Comparison of ENCODE assay signal across 26 cellular contexts in genomic region chr13:86087241-86087640, GRCh38.
"Had no signal": no experiment of that assay in that cellular context is flagged by ENCODE, and none has a peak within 500 bp of the region (broad histone marks: within the 10 kb centered on the region; RNA-seq: fewer than 3 reads in every experiment).

No MANE protein-coding gene starts in this region.

- H3K4me1 Mint-ChIP-seq: nephron, T-cell had no signal

- H3K4me1 ChIP-seq: esophagus squamous epithelium, tibial artery had no signal

- H3K27ac Mint-ChIP-seq: activated CD8-positive, alpha-beta T cell treated with anti-CD3 and anti-CD28 coated beads for 36 hours; activated naive CD4-positive, alpha-beta T cell treated with anti-CD3 and anti-CD28 coated beads for 36 hours; activated T-helper 2 cell treated with anti-CD3 and anti-CD28 coated beads, Interferon-gamma antibody, Interleukin-2, Interleukin-4, amounts not matched to agents 10 μg/mL and 5 μg/mL and 100 μg/mL, durations not matched to agents 14 hours and 24 hours and 36 hours; dendritic cell treated with granulocyte-macrophage colony-stimulating factor and Interleukin-4, amounts not matched to agents 40 ng/mL and 50 ng/mL, for 4 days; nephron; T-cell had no signal

- DNase-seq: activated CD4-positive, alpha-beta T cell treated with anti-CD3 and anti-CD28 coated beads for 48 hours; activated CD4-positive, CD25-positive, alpha-beta regulatory T cell; activated CD8-positive, alpha-beta T cell treated with anti-CD3 and anti-CD28 coated beads for 36 hours; activated naive CD4-positive, alpha-beta T cell treated with anti-CD3 and anti-CD28 coated beads for 36 hours; activated T-cell treated with anti-CD3 and anti-CD28 coated beads, Interleukin-2, amount 50 U/mL, for 1 hour; cerebellar nuclear complex; effector memory CD4-positive, alpha-beta T cell; esophagus squamous epithelium; foreskin melanocyte; glutamatergic neuron; hypothalamus; midbrain; nucleus accumbens; retina; stimulated activated CD4-positive, alpha-beta T cell treated with anti-CD3 and anti-CD28 coated beads, Interleukin-12 subunit alpha, Interleukin-12 subunit beta, amount 100 ng/mL, for 4 hours; stimulated activated CD4-positive, alpha-beta T cell treated with anti-CD3 and anti-CD28 coated beads, Interleukin-1b, Interleukin-23, amount 100 ng/mL, for 48 hours; stimulated activated CD8-positive, alpha-beta memory T cell treated with anti-CD3 and anti-CD28 coated beads, Interleukin-4, amount 100 ng/mL, for 48 hours; stimulated activated naive CD4-positive, alpha-beta T cell treated with Interleukin-2 at 50 U/mL for 16 hours; T-cell; T-helper 9 cell; tibial artery had no signal

- H3K9me3 ChIP-seq: esophagus squamous epithelium, tibial artery had no signal

- H3K36me3 Mint-ChIP-seq: T-cell had no signal

- H3K9me3 Mint-ChIP-seq: nephron had no signal

- H3K4me3 ChIP-seq: esophagus squamous epithelium, lung, tibial artery had no signal

- H3K27ac ChIP-seq: esophagus squamous epithelium, tibial artery had no signal

- H3K36me3 ChIP-seq: esophagus squamous epithelium, tibial artery had no signal

- ATAC-seq: activated CD8-positive, alpha-beta T cell treated with anti-CD3 and anti-CD28 coated beads for 36 hours; left lobe of liver; T-cell had no signal

- H3K4me3 Mint-ChIP-seq: activated CD8-positive, alpha-beta T cell treated with anti-CD3 and anti-CD28 coated beads for 36 hours; activated naive CD4-positive, alpha-beta T cell treated with anti-CD3 and anti-CD28 coated beads for 36 hours; dendritic cell treated with granulocyte-macrophage colony-stimulating factor and Interleukin-4, amounts not matched to agents 40 ng/mL and 50 ng/mL, for 4 days; nephron; T-cell had no signal

- H3K27me3 ChIP-seq: esophagus squamous epithelium, tibial artery had no signal
